In genomic region chr1:91307784-91308409, GRCh38 we compare ENCODE assay signal across 30 cellular contexts.
"Had no signal": no experiment of that assay in that cellular context is flagged by ENCODE, and none has a peak within 500 bp of the region (broad histone marks: within the 10 kb centered on the region; RNA-seq: fewer than 3 reads in every experiment).

No MANE protein-coding gene starts in this region.

- H3K9me3 ChIP-seq: neutrophil, thoracic aorta, thyroid gland, vagina had no signal

- H2AFZ ChIP-seq: parathyroid adenoma had no signal

- H3K36me3 ChIP-seq: neutrophil, ovary, thoracic aorta, thyroid gland, upper lobe of left lung, vagina had no signal

- H3K9ac ChIP-seq: parathyroid adenoma had no signal

- H3K36me3 Mint-ChIP-seq: stimulated activated effector memory CD8-positive, alpha-beta T cell treated with anti-CD3 and anti-CD28 coated beads, Interleukin-12 subunit alpha, Interleukin-12 subunit beta, amount 100 ng/mL, for 72 hours had no signal

- DNase-seq: naive thymus-derived CD8-positive, alpha-beta T cell; nephron progenitor cell; nucleus accumbens; ovary; posterior cingulate gyrus; psoas muscle; right cardiac atrium; small intestine; stimulated activated CD4-positive, alpha-beta T cell treated with anti-CD3 and anti-CD28 coated beads, Interleukin-15, amount 100 ng/mL, for 24 hours; stimulated activated CD4-positive, alpha-beta T cell treated with anti-CD3 and anti-CD28 coated beads, Interleukin-2, amount 100 ng/mL, for 24 hours; stimulated activated CD4-positive, alpha-beta T cell treated with anti-CD3 and anti-CD28 coated beads, Interleukin-2, amount 100 ng/mL, for 48 hours; stimulated activated CD4-positive, alpha-beta T cell treated with anti-CD3 and anti-CD28 coated beads, Interleukin-4, amount 100 ng/mL, for 24 hours; stimulated activated naive B cell treated with anti-CD40 and anti-IgM and Interleukin-4, amounts not matched to agents 10 μg/mL and 1 μg/mL and 100 μg/mL, for 72 hours; stimulated activated naive CD4-positive, alpha-beta T cell treated with Interleukin-2 at 50 U/mL for 16 hours; stomach; thyroid gland; trophoblast cell; upper lobe of left lung had no signal

- H3K4me1 Mint-ChIP-seq: naive thymus-derived CD8-positive, alpha-beta T cell; nephron progenitor cell; neural crest cell; stimulated activated effector memory CD8-positive, alpha-beta T cell treated with anti-CD3 and anti-CD28 coated beads, Interleukin-12 subunit alpha, Interleukin-12 subunit beta, amount 100 ng/mL, for 72 hours; stimulated activated naive B cell treated with anti-CD40 and anti-IgM and Interleukin-4, amounts not matched to agents 10 μg/mL and 1 μg/mL and 100 μg/mL, for 72 hours had no signal

- H3K27ac ChIP-seq: neutrophil, ovary, parathyroid adenoma, psoas muscle, stomach, thoracic aorta, thyroid gland, tibial nerve, upper lobe of left lung, vagina had no signal

- H3K27me3 ChIP-seq: neutrophil, ovary, stomach, thyroid gland, tibial nerve, upper lobe of left lung, vagina had no signal

- H3K79me2 ChIP-seq: parathyroid adenoma had no signal

- H3K27ac Mint-ChIP-seq: naive thymus-derived CD8-positive, alpha-beta T cell; natural killer cell treated with Interleukin-12 subunit alpha and Interleukin-12 subunit beta and Interleukin-15 and Interleukin-18, amount 100 ng/mL, for 72 hours; nephron progenitor cell; progenitor cell of endocrine pancreas; stimulated activated effector memory CD8-positive, alpha-beta T cell treated with anti-CD3 and anti-CD28 coated beads, Interleukin-12 subunit alpha, Interleukin-12 subunit beta, amount 100 ng/mL, for 72 hours; stimulated activated naive B cell treated with anti-CD40 and anti-IgM and Interleukin-4, amounts not matched to agents 10 μg/mL and 1 μg/mL and 100 μg/mL, for 72 hours; stimulated activated naive CD8-positive, alpha-beta T cell treated with anti-CD3 and anti-CD28 coated beads, Interleukin-15, Interleukin-2, amounts not matched to agents 100 ng/mL and 50 ng/mL, for 24 hours had no signal

- FAIRE-seq: small intestine, urothelium cell line had no signal

- H3K4me3 ChIP-seq: ovary, psoas muscle, stomach, thoracic aorta, thyroid gland, tibial nerve, upper lobe of left lung, vagina had no signal

- ATAC-seq: naive thymus-derived CD8-positive, alpha-beta T cell; natural killer cell treated with Interleukin-12 subunit alpha and Interleukin-12 subunit beta and Interleukin-15 and Interleukin-18, amount 100 ng/mL, for 72 hours; psoas muscle; right cardiac atrium; sciatic nerve; stimulated activated effector memory CD8-positive, alpha-beta T cell treated with anti-CD3 and anti-CD28 coated beads, Interleukin-12 subunit alpha, Interleukin-12 subunit beta, amount 100 ng/mL, for 72 hours; stimulated activated naive B cell treated with anti-CD40 and anti-IgM and Interleukin-4, amounts not matched to agents 10 μg/mL and 1 μg/mL and 100 μg/mL, for 72 hours had no signal

- H3K4me3 Mint-ChIP-seq: naive thymus-derived CD8-positive, alpha-beta T cell; natural killer cell treated with Interleukin-12 subunit alpha and Interleukin-12 subunit beta and Interleukin-15 and Interleukin-18, amount 100 ng/mL, for 72 hours; nephron progenitor cell; neural crest cell; stimulated activated effector memory CD8-positive, alpha-beta T cell treated with anti-CD3 and anti-CD28 coated beads, Interleukin-12 subunit alpha, Interleukin-12 subunit beta, amount 100 ng/mL, for 72 hours; stimulated activated naive B cell treated with anti-CD40 and anti-IgM and Interleukin-4, amounts not matched to agents 10 μg/mL and 1 μg/mL and 100 μg/mL, for 72 hours; stimulated activated naive CD8-positive, alpha-beta T cell treated with anti-CD3 and anti-CD28 coated beads, Interleukin-15, Interleukin-2, amounts not matched to agents 100 ng/mL and 50 ng/mL, for 24 hours had no signal

- H3K27me3 Mint-ChIP-seq: progenitor cell of endocrine pancreas; stimulated activated naive B cell treated with anti-CD40 and anti-IgM and Interleukin-4, amounts not matched to agents 10 μg/mL and 1 μg/mL and 100 μg/mL, for 72 hours had no signal

- H3K4me1 ChIP-seq: parathyroid adenoma, psoas muscle, stomach, thyroid gland, tibial nerve, upper lobe of left lung, vagina had no signal
